ENCODE assay signal across 23 cellular contexts in the genomic region with DNA sequence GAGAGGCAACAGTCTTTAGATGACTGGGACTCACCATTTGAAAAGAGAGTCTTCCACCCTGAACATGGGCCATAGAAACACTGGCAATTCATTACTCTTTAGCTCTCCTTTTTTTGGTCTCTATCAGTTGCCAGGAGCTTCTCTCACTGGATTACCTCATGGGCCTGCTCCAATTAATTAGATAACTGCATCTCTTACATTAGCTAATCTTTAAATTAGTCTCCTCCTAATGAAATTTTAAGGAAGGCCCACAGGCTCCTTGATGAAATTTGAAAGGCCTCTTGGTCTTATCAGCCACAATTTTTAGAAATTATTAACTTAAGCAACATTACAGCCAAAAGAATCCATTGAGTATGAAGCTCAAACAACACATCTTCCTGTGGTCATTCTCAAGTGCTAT.
DNase-seq lines count a peak whose midpoint lies in the region; ATAC-seq and TF ChIP-seq lines count a peak whose summit lies in the region.
"Had no signal": no experiment of that assay in that cellular context is flagged by ENCODE, and none has a peak within 500 bp of the region (broad histone marks: within the 10 kb centered on the region; RNA-seq: fewer than 3 reads in every experiment).

No MANE protein-coding gene starts in this region.

- no peaks in the 10 kb centered on the region for H3K79me2 ChIP-seq in SK-N-SH (ENCODE audit: insufficient read depth)

- H3K27ac ChIP-seq in SK-N-SH (ENCODE audit: low read depth in 2 of 2, low read length in 1 of 2) (peak overlapping the region in 1 of 2 experiments; percentile 14; a peak in 1 of 4 replicates), WERI-Rb-1 (no peak overlapping the region)
- H3K27ac ChIP-seq: BLaER1 treated with 17β-estradiol and CSF1 and Interleukin-3, amounts not matched to agents 10 nM and 100 nM; C4-2B had no signal

- H3K9ac ChIP-seq in SK-N-SH: no peak overlapping the region
- H3K9ac ChIP-seq: BLaER1 treated with 17β-estradiol and CSF1 and Interleukin-3, amounts not matched to agents 10 nM and 100 nM had no signal

- TF ChIP-seq RAD21 in SK-N-SH (IDR thresholded peaks at IDR 0.05; ENCODE audit: low read length): no peak

- H3K36me3 ChIP-seq in SK-N-SH (replicated peaks in 1 of 2; ENCODE audit: control insufficient read depth in 1 of 2, insufficient read depth in 2 of 2, low read length in 1 of 2) (no peaks in the 10 kb centered on the region), WERI-Rb-1 (no peaks in the 10 kb centered on the region)
- H3K36me3 ChIP-seq: BLaER1 treated with 17β-estradiol and CSF1 and Interleukin-3, amounts not matched to agents 10 nM and 100 nM had no signal

- H3K4me3 Mint-ChIP-seq in stimulated activated effector memory CD8-positive, alpha-beta T cell treated with anti-CD3 and anti-CD28 coated beads, Interleukin-12 subunit alpha, Interleukin-12 subunit beta, amount 100 ng/mL, for 72 hours: no peak overlapping the region
- H3K4me3 Mint-ChIP-seq: CD4-positive, alpha-beta T cell; CD8-positive, alpha-beta T cell had no signal

- H4K20me1 ChIP-seq in SK-N-SH (ENCODE audit: insufficient read depth): no peaks in the 10 kb centered on the region
- H4K20me1 ChIP-seq: BLaER1 treated with 17β-estradiol and CSF1 and Interleukin-3, amounts not matched to agents 10 nM and 100 nM had no signal

- H3K36me3 Mint-ChIP-seq in stimulated activated effector memory CD8-positive, alpha-beta T cell treated with anti-CD3 and anti-CD28 coated beads, Interleukin-12 subunit alpha, Interleukin-12 subunit beta, amount 100 ng/mL, for 72 hours: no peaks in the 10 kb centered on the region
- H3K36me3 Mint-ChIP-seq: CD8-positive, alpha-beta T cell had no signal

- no peaks in the 10 kb centered on the region for H3K9me2 ChIP-seq in SK-N-SH

- no peaks in the 10 kb centered on the region for H3K4me1 Mint-ChIP-seq in stimulated activated effector memory CD8-positive, alpha-beta T cell treated with anti-CD3 and anti-CD28 coated beads, Interleukin-12 subunit alpha, Interleukin-12 subunit beta, amount 100 ng/mL, for 72 hours

- DNase-seq in D341Med (ENCODE audit: low spot score): peak; percentile 44
- peak; percentile 31 for DNase-seq in NCI-H82 treated with DMSO at 0.1 percent for 48 hours (lab: John Stamatoyannopoulos, UW; ENCODE audit: unreplicated experiment)
- DNase-seq in SK-N-SH: no peak
- no peak for DNase-seq in stimulated activated effector memory CD8-positive, alpha-beta T cell treated with anti-CD3 and anti-CD28 coated beads, Interleukin-12 subunit alpha, Interleukin-12 subunit beta, amount 100 ng/mL, for 72 hours (ENCODE audit: low spot score in 2 of 2)
- no peak for DNase-seq in activated gamma-delta T cell (lab: John Stamatoyannopoulos, UW)
- no peak for DNase-seq in RPMI8226
- DNase-seq in WERI-Rb-1: no peak
- DNase-seq: 8988T; ACHN; Caco-2; Calu3; CD4-positive, alpha-beta T cell; CD8-positive, alpha-beta T cell; DMS 273 treated with DMSO at 0.1 percent for 48 hours; DMS153; DMS53; DMS79; DND-41; EL; GDM1 had no signal

- POLR2A ChIA-PET in SK-N-SH (lab: Yijun Ruan, JAX): no interaction called here

- peaks cover 0 to 12% of the 10 kb centered on the region in 2 experiments; a peak in 1 of 4 replicates for H3K4me1 ChIP-seq in SK-N-SH (ENCODE audit: control insufficient read depth in 1 of 2, insufficient read depth in 2 of 2, low read depth in 1 of 2, low read length in 1 of 2)
- H3K4me1 ChIP-seq: Caco-2 had no signal

- TF ChIP-seq CTCF in SK-N-SH (IDR thresholded peaks at IDR 0.05): no peak
- no peak for TF ChIP-seq CTCF in WERI-Rb-1 (IDR thresholded peaks at IDR 0.05; ENCODE audit: low read depth, low read length)

- H3K9me3 ChIP-seq in SK-N-SH (no peaks in the 10 kb centered on the region), WERI-Rb-1 (ENCODE audit: severe bottlenecking) (peaks cover 6% of the 10 kb centered on the region)
- H3K9me3 ChIP-seq: Caco-2 had no signal

- no peak overlapping the region for H3K27ac Mint-ChIP-seq in stimulated activated effector memory CD8-positive, alpha-beta T cell treated with anti-CD3 and anti-CD28 coated beads, Interleukin-12 subunit alpha, Interleukin-12 subunit beta, amount 100 ng/mL, for 72 hours
- H3K27ac Mint-ChIP-seq: CD4-positive, alpha-beta T cell; CD8-positive, alpha-beta T cell had no signal

- no peak overlapping the region for H2AFZ ChIP-seq in SK-N-SH (ENCODE audit: low read depth)

- no peaks in the 10 kb centered on the region for H3K27me3 ChIP-seq in SK-N-SH (ENCODE audit: insufficient read depth)
- H3K27me3 ChIP-seq in WERI-Rb-1 (ENCODE audit: insufficient read depth, low read depth, severe bottlenecking): no peaks in the 10 kb centered on the region
- H3K27me3 ChIP-seq: BLaER1 treated with 17β-estradiol and CSF1 and Interleukin-3, amounts not matched to agents 10 nM and 100 nM had no signal

- H3K4me3 ChIP-seq in SK-N-SH (ENCODE audit: low read depth in 2 of 2, low read length in 1 of 2) (no peak overlapping the region), WERI-Rb-1 (ENCODE audit: low read depth, low read length) (no peak overlapping the region)
- H3K4me3 ChIP-seq: BLaER1 treated with 17β-estradiol and CSF1 and Interleukin-3, amounts not matched to agents 10 nM and 100 nM; GM12878 had no signal

- peak in 1 of 2 experiments; percentile 75; a peak in 1 of 4 replicates for TF ChIP-seq EP300 in SK-N-SH (IDR thresholded peaks at IDR 0.05; ENCODE audit: borderline replicate concordance in 1 of 2, low read depth in 1 of 2, low read length in 1 of 2)

- peaks cover 2% of the 10 kb centered on the region for H3K9me3 Mint-ChIP-seq in stimulated activated effector memory CD8-positive, alpha-beta T cell treated with anti-CD3 and anti-CD28 coated beads, Interleukin-12 subunit alpha, Interleukin-12 subunit beta, amount 100 ng/mL, for 72 hours
- H3K9me3 Mint-ChIP-seq: CD4-positive, alpha-beta T cell; CD8-positive, alpha-beta T cell had no signal

- CTCF ChIA-PET in SK-N-SH (lab: Yijun Ruan, JAX): interaction anchor here (1.0 to 2.9 kb wide), 5 partner anchors 9 to 174 kb away, joined by 3 to 10 read pairs (median 5); no protein-coding TSS in a partner anchor

- H3F3A ChIP-seq in SK-N-SH (replicated peaks; ENCODE audit: insufficient read depth): no peaks in the 10 kb centered on the region

- no peak overlapping the region for H3K4me2 ChIP-seq in SK-N-SH
- H3K4me2 ChIP-seq: BLaER1 treated with 17β-estradiol and CSF1 and Interleukin-3, amounts not matched to agents 10 nM and 100 nM had no signal

- no peak for ATAC-seq in stimulated activated effector memory CD8-positive, alpha-beta T cell treated with anti-CD3 and anti-CD28 coated beads, Interleukin-12 subunit alpha, Interleukin-12 subunit beta, amount 100 ng/mL, for 72 hours
- ATAC-seq: CD8-positive, alpha-beta T cell; GM12878 had no signal

TF ChIP-seq in SK-N-SH, 30 proteins besides CTCF, POLR2A, EP300 and RAD21:
- TF ChIP-seq TEAD4 (IDR thresholded peaks at IDR 0.05; ENCODE audit: borderline replicate concordance, insufficient read depth) (peak; percentile 27; the same call in 1 of the 2 replicates), GATA2 (CRISPR knock-in tag; IDR thresholded peaks at IDR 0.05) (0 out of 2 replicates have a peak, but pooled peaks have one; percentile 10), TAF1 (IDR thresholded peaks at IDR 0.05; ENCODE audit: borderline replicate concordance, low read depth, low read length) (no peak), RCOR1 (IDR thresholded peaks at IDR 0.05; ENCODE audit: low read length) (peak; percentile 49; the same call in 1 of the 2 replicates), NFIC (IDR thresholded peaks at IDR 0.05; ENCODE audit: borderline replicate concordance) (no peak), EZH2phosphoT487 (IDR thresholded peaks at IDR 0.05; ENCODE audit: borderline replicate concordance, low read depth) (no peak)

Comparison
In these comparisons a context has a peak if more than half of its experiments do, and no peak if none do; other contexts are left out.
1. DNase-seq: peak in D341Med (single experiment) and NCI-H82 treated with DMSO at 0.1 percent for 48 hours (single experiment); none in SK-N-SH (single experiment), stimulated activated effector memory CD8-positive, alpha-beta T cell treated with anti-CD3 and anti-CD28 coated beads, Interleukin-12 subunit alpha, Interleukin-12 subunit beta, amount 100 ng/mL, for 72 hours (0 of 2), activated gamma-delta T cell (single experiment), RPMI8226 (single experiment) and WERI-Rb-1 (single experiment).